In the genomic region with DNA sequence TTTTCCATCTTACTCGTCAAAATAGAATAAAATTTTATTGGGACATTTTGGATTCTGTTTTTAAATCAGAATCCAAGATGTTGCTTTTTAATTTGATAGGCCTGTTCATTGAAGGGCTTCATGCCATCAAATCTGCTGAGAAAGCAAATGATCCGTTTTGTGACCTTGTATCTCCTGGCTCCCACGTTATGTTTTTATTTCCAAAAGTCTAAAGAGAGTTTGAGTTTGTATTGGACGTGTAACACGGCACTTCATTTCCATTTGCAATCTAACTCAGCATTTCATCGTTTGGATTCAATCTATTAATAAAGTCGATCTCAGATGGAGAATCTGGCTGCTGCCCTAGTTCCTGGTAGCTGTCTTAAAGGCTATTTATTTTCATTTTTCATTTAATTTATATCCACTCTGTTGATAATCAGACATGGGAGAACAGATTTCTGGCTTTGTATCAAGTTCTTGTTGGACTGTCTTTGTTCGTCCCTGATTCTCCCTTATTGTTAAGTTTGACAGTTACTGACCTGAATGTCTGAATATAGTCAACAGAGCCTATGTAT, we compare ENCODE assay signal across 3 cellular contexts.
A peak's percentile ranks its signal among the peaks of the same experiment; 100 is the strongest.
TF ChIP-seq lines count a peak whose summit lies in the region.

No MANE protein-coding gene starts in this region.

TF ChIP-seq in SK-N-SH treated with all-trans-retinoic acid at 6 μM for 48 hours, 23 proteins besides CTCF, POLR2A, EP300 and RAD21 (continued from another document):
- TF ChIP-seq, protein P1, sequence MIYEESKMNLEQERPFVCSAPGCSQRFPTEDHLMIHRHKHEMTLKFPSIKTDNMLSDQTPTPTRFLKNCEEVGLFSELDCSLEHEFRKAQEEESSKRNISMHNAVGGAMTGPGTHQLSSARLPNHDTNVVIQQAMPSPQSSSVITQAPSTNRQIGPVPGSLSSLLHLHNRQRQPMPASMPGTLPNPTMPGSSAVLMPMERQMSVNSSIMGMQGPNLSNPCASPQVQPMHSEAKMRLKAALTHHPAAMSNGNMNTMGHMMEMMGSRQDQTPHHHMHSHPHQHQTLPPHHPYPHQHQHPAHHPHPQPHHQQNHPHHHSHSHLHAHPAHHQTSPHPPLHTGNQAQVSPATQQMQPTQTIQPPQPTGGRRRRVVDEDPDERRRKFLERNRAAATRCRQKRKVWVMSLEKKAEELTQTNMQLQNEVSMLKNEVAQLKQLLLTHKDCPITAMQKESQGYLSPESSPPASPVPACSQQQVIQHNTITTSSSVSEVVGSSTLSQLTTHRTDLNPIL (CRISPR knock-in tag; IDR thresholded peaks at IDR 0.05; ENCODE audit: low read depth), result no peak
- TF ChIP-seq ZNF565 (CRISPR knock-in tag; conservative IDR thresholded peaks at IDR 0.05; ENCODE audit: low read depth) (no peak), ZFP3 (CRISPR knock-in tag; IDR thresholded peaks at IDR 0.05) (no peak), RARB (CRISPR knock-in tag; IDR thresholded peaks at IDR 0.05) (no peak), SNAI2 (CRISPR knock-in tag; IDR thresholded peaks at IDR 0.05) (0 out of 2 replicates have a peak, but pooled peaks have one; percentile 42), TCF4 (CRISPR knock-in tag; IDR thresholded peaks at IDR 0.05; ENCODE audit: borderline replicate concordance) (peak; percentile 52; the same call in 1 of the 2 replicates), GLIS3 (CRISPR knock-in tag; IDR thresholded peaks at IDR 0.05) (no peak), ZC3H10 (CRISPR knock-in tag; IDR thresholded peaks at IDR 0.05) (no peak), ZNF70 (CRISPR knock-in tag; IDR thresholded peaks at IDR 0.05) (no peak), OSR1 (CRISPR knock-in tag; IDR thresholded peaks at IDR 0.05) (no peak), ESRRG (CRISPR knock-in tag; IDR thresholded peaks at IDR 0.05) (no peak)
- TF ChIP-seq, protein P2, sequence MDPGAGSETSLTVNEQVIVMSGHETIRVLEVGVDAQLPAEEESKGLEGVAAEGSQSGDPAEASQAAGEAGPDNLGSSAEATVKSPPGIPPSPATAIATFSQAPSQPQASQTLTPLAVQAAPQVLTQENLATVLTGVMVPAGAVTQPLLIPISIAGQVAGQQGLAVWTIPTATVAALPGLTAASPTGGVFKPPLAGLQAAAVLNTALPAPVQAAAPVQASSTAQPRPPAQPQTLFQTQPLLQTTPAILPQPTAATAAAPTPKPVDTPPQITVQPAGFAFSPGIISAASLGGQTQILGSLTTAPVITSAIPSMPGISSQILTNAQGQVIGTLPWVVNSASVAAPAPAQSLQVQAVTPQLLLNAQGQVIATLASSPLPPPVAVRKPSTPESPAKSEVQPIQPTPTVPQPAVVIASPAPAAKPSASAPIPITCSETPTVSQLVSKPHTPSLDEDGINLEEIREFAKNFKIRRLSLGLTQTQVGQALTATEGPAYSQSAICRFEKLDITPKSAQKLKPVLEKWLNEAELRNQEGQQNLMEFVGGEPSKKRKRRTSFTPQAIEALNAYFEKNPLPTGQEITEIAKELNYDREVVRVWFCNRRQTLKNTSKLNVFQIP (CRISPR knock-in tag; IDR thresholded peaks at IDR 0.05; ENCODE audit: borderline replicate concordance, low read depth), result no peak

TF ChIP-seq in SK-N-SH, 30 proteins besides CTCF, POLR2A, EP300 and RAD21 (continued from another document):
- TF ChIP-seq ZBTB33 (IDR thresholded peaks at IDR 0.05; ENCODE audit: borderline replicate concordance, low read depth) (no peak), RCOR1 (IDR thresholded peaks at IDR 0.05; ENCODE audit: low read length) (no peak), CHD2 (IDR thresholded peaks at IDR 0.05; ENCODE audit: low read length, partially characterized antibody) (no peak), PBX3 (IDR thresholded peaks at IDR 0.05) (no peak), POLR2AphosphoS5 (IDR thresholded peaks at IDR 0.05; ENCODE audit: low read depth, low read length) (no peak), ELF1 (IDR thresholded peaks at IDR 0.05) (no peak), YY1 (IDR thresholded peaks at IDR 0.05; ENCODE audit: low read depth) (no peak), USF2 (IDR thresholded peaks at IDR 0.05; ENCODE audit: borderline replicate concordance, low read depth, low read length) (no peak), FOXJ3 (CRISPR knock-in tag; IDR thresholded peaks at IDR 0.05) (no peak), USF1 (IDR thresholded peaks at IDR 0.05; ENCODE audit: borderline replicate concordance, low read depth) (no peak), SIN3A (IDR thresholded peaks at IDR 0.05; ENCODE audit: borderline replicate concordance, low read depth, low read length) (no peak), RXRA (IDR thresholded peaks at IDR 0.05; ENCODE audit: borderline replicate concordance, low read depth) (no peak), EZH2phosphoT487 (IDR thresholded peaks at IDR 0.05; ENCODE audit: borderline replicate concordance, low read depth) (no peak), GATA2 (CRISPR knock-in tag; IDR thresholded peaks at IDR 0.05) (no peak)
- TF ChIP-seq, protein P3, sequence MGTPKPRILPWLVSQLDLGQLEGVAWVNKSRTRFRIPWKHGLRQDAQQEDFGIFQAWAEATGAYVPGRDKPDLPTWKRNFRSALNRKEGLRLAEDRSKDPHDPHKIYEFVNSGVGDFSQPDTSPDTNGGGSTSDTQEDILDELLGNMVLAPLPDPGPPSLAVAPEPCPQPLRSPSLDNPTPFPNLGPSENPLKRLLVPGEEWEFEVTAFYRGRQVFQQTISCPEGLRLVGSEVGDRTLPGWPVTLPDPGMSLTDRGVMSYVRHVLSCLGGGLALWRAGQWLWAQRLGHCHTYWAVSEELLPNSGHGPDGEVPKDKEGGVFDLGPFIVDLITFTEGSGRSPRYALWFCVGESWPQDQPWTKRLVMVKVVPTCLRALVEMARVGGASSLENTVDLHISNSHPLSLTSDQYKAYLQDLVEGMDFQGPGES (IDR thresholded peaks at IDR 0.05; ENCODE audit: low read depth, low read length), result no peak

TF ChIP-seq in HepG2, 621 proteins besides CTCF, POLR2A, EP300 and RAD21 (continued from another document):
- no peak for TF ChIP-seq ZUFSP (CRISPR knock-in tag; IDR thresholded peaks at IDR 0.05; ENCODE audit: borderline replicate concordance)
